Comparison of ENCODE assay signal across 20 cellular contexts in the genomic region with DNA sequence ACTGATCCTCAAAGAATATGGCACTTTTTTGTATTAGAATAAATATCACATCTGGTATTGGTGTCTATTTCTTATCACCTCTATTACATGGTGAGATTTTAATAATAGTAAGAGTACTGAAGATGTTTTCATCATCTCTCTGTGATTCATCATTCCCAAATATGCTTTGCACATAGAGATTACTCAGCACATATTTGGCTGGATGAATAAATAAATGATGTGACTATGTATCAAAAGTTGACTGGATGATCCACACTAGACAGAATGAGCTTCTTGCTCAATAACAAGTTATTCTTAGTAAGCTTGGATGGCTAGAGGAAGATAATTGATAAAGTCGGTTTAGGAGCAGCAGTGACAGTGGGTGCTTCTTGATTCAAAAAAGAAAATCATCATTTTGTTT.
DNase-seq lines count a peak whose midpoint lies in the region; ATAC-seq, FAIRE-seq and TF ChIP-seq lines count a peak whose summit lies in the region.
"Had no signal": no experiment of that assay in that cellular context is flagged by ENCODE, and none has a peak within 500 bp of the region (broad histone marks: within the 10 kb centered on the region; RNA-seq: fewer than 3 reads in every experiment).

No MANE protein-coding gene starts in this region.

- no peak for TF ChIP-seq CTCF in epithelial cell of esophagus (IDR thresholded peaks at IDR 0.05; ENCODE audit: insufficient read depth, low read depth, low read length, missing control alignments)
- TF ChIP-seq CTCF in endothelial cell (IDR thresholded peaks at IDR 0.05; ENCODE audit: unreplicated experiment): no peak

- no peak overlapping the region for H3K4me3 Mint-ChIP-seq in endothelial cell (ENCODE audit: unreplicated experiment)
- H3K4me3 Mint-ChIP-seq: central memory CD8-positive, alpha-beta T cell; stimulated activated naive CD8-positive, alpha-beta T cell treated with anti-CD3 and anti-CD28 coated beads, Interleukin-15, Interleukin-2, amounts not matched to agents 100 ng/mL and 50 ng/mL, for 24 hours; T-helper 2 cell treated with Interferon-gamma antibody and Interleukin-4, amounts not matched to agents 5 μg/mL and 100 μg/mL, for 36 hours had no signal

- no peak for ATAC-seq in GM21528 (IDR thresholded peaks at IDR 0.05; ENCODE audit: low FRiP score, unreplicated experiment)
- ATAC-seq in GM21423 (IDR thresholded peaks at IDR 0.05; ENCODE audit: unreplicated experiment): no peak
- ATAC-seq: GM12878, left lobe of liver had no signal

- FAIRE-seq in GM12891 (lab: Jason Lieb, UNC): no peak
- FAIRE-seq: endothelial cell of umbilical vein, GM12878 had no signal

- no peaks in the 10 kb centered on the region for H3K9me3 Mint-ChIP-seq in endothelial cell (ENCODE audit: unreplicated experiment)
- H3K9me3 Mint-ChIP-seq: central memory CD8-positive, alpha-beta T cell; T-helper 2 cell treated with Interferon-gamma antibody and Interleukin-4, amounts not matched to agents 5 μg/mL and 100 μg/mL, for 36 hours had no signal

- no peak overlapping the region for H3K4me3 ChIP-seq in epithelial cell of esophagus (ENCODE audit: low read length)
- H3K4me3 ChIP-seq: GM12878 had no signal

- peak; percentile 51 for DNase-seq in AG20443 (ENCODE audit: low spot score)
- DNase-seq in M059J (ENCODE audit: low read depth): peak; percentile 47
- DNase-seq in epithelial cell of esophagus (ENCODE audit: low read depth): peak; percentile 92
- DNase-seq in myocyte (ENCODE audit: low read depth): peak; percentile 47
- DNase-seq in endothelial cell (ENCODE audit: low spot score): no peak
- DNase-seq in GM12891 (ENCODE audit: insufficient read length, low spot score): no peak
- DNase-seq: activated CD4-positive, alpha-beta T cell treated with anti-CD3 and anti-CD28 coated beads for 4 hours; activated naive CD4-positive, alpha-beta T cell treated with anti-CD3 and anti-CD28 coated beads, Interleukin-2, amount 50 U/mL, for 16 hours; NCI-H2107; NCI-H748 treated with DMSO at 0.1 percent for 48 hours; posterior cingulate gyrus; stimulated activated CD4-positive, alpha-beta T cell treated with anti-CD3 and anti-CD28 coated beads, Interleukin-12 subunit alpha, Interleukin-12 subunit beta, amount 100 ng/mL, for 4 hours had no signal

- H3K27me3 Mint-ChIP-seq in endothelial cell (ENCODE audit: unreplicated experiment): no peaks in the 10 kb centered on the region
- H3K27me3 Mint-ChIP-seq: central memory CD8-positive, alpha-beta T cell; stimulated activated naive CD8-positive, alpha-beta T cell treated with anti-CD3 and anti-CD28 coated beads, Interleukin-15, Interleukin-2, amounts not matched to agents 100 ng/mL and 50 ng/mL, for 24 hours had no signal

- H3K4me1 Mint-ChIP-seq in endothelial cell (ENCODE audit: unreplicated experiment): no peaks in the 10 kb centered on the region
- H3K4me1 Mint-ChIP-seq: central memory CD8-positive, alpha-beta T cell had no signal

- H3K36me3 Mint-ChIP-seq in endothelial cell (ENCODE audit: low read depth, unreplicated experiment): no peaks in the 10 kb centered on the region

- no peak overlapping the region for H3K27ac Mint-ChIP-seq in endothelial cell (ENCODE audit: unreplicated experiment)
- H3K27ac Mint-ChIP-seq: stimulated activated naive CD8-positive, alpha-beta T cell treated with anti-CD3 and anti-CD28 coated beads, Interleukin-15, Interleukin-2, amounts not matched to agents 100 ng/mL and 50 ng/mL, for 24 hours; T-helper 2 cell treated with Interferon-gamma antibody and Interleukin-4, amounts not matched to agents 5 μg/mL and 100 μg/mL, for 36 hours had no signal

- no peak for TF ChIP-seq POLR2A in GM12891 (IDR thresholded peaks at IDR 0.05; ENCODE audit: low read depth, low read length)

TF ChIP-seq in GM12891, 5 proteins besides CTCF, POLR2A, EP300 and RAD21:
- TF ChIP-seq SPI1 (IDR thresholded peaks at IDR 0.05; ENCODE audit: low read depth, low read length): no peak
- no peak for TF ChIP-seq POLR2AphosphoS5 (IDR thresholded peaks at IDR 0.05; ENCODE audit: low read depth, low read length)
- no peak for TF ChIP-seq PAX5 (IDR thresholded peaks at IDR 0.05; ENCODE audit: insufficient read depth, low read length, severe bottlenecking)

Comparison
In these comparisons a context has a peak if more than half of its experiments do, and no peak if none do; other contexts are left out.
1. DNase-seq: peak in AG20443 (single experiment), M059J (single experiment), epithelial cell of esophagus (single experiment) and myocyte (single experiment); none in endothelial cell (single experiment) and GM12891 (single experiment).